In the genomic region with DNA sequence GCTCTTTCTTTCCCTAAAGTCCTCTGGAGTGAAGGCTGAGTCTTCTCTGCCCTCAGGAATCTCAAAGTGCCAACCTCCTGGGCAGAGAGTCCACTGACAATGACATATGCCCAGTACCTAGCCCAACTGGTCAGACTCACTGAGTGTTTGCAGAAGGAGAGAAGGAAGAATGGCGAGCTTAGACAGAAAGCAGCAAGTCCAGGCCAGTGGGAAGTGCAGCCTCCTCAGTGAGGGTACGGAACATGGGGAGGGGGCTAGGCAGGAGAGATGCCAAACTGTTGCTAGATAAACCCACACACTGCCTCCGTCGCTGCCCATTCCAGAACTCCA, we compare ENCODE assay signal across 8 cellular contexts. TPM values are rescaled to one million over a fixed set of nuclear protein-coding genes. Genes with fewer than 3 reads are reported as not detected.
DNase-seq lines count a peak whose midpoint lies in the region; ATAC-seq and TF ChIP-seq lines count a peak whose summit lies in the region.

No MANE protein-coding gene starts in this region.

- H3K4me1 ChIP-seq in left lung (peaks cover 8 to 29% of the 10 kb centered on the region in 2 donors), tibial artery (peaks cover 0 to 23% (median 19%) of the 10 kb centered on the region in 4 donors)

- peaks cover 0 to 39% of the 10 kb centered on the region in 2 donors for H3K36me3 ChIP-seq in left lung
- peaks cover 28 to 37% (median 30%) of the 10 kb centered on the region in 3 donors for H3K36me3 ChIP-seq in tibial artery

- H3K4me3 ChIP-seq in left lung (peak overlapping the region; percentile 81 to 85), tibial artery (peak overlapping the region; percentile 81 to 83)

- H3K27me3 ChIP-seq in left lung = no peaks in the 10 kb centered on the region
- no peaks in the 10 kb centered on the region for H3K27me3 ChIP-seq in tibial artery

- peak overlapping the region; percentile 97 for H3K27ac Mint-ChIP-seq in activated CD8-positive, alpha-beta memory T cell treated with anti-CD3 and anti-CD28 coated beads, Interleukin-2, amount 10 ng/mL, durations not matched to agents 7 days and 5 days
- peak overlapping the region; percentile 98 for H3K27ac Mint-ChIP-seq in activated naive CD8-positive, alpha-beta T cell treated with anti-CD3 and anti-CD28 coated beads, Interleukin-2, amount 10 ng/mL, durations not matched to agents 7 days and 5 days

- no peaks in the 10 kb centered on the region for H3K27me3 Mint-ChIP-seq in activated CD8-positive, alpha-beta memory T cell treated with anti-CD3 and anti-CD28 coated beads, Interleukin-2, amount 10 ng/mL, durations not matched to agents 7 days and 5 days
- H3K27me3 Mint-ChIP-seq in activated naive CD8-positive, alpha-beta T cell treated with anti-CD3 and anti-CD28 coated beads, Interleukin-2, amount 10 ng/mL, durations not matched to agents 7 days and 5 days = no peaks in the 10 kb centered on the region

- no peaks in the 10 kb centered on the region for H3K9me3 Mint-ChIP-seq in activated CD8-positive, alpha-beta memory T cell treated with anti-CD3 and anti-CD28 coated beads, Interleukin-2, amount 10 ng/mL, durations not matched to agents 7 days and 5 days (ENCODE audit: low read depth)
- no peaks in the 10 kb centered on the region for H3K9me3 Mint-ChIP-seq in activated naive CD8-positive, alpha-beta T cell treated with anti-CD3 and anti-CD28 coated beads, Interleukin-2, amount 10 ng/mL, durations not matched to agents 7 days and 5 days

- POLR2A ChIA-PET in activated naive CD8-positive, alpha-beta T cell treated with anti-CD3 and anti-CD28 coated beads, Interleukin-2, amount 10 ng/mL, durations not matched to agents 7 days and 5 days (lab: Charles Lee) = interaction anchor here (0.7 to 1.9 kb wide), 13 partner anchors 8 to 179 kb away, joined by 3 to 18 read pairs (median 3); no protein-coding TSS in a partner anchor

- peak overlapping the region; percentile 98 for H3K4me3 Mint-ChIP-seq in activated CD8-positive, alpha-beta memory T cell treated with anti-CD3 and anti-CD28 coated beads, Interleukin-2, amount 10 ng/mL, durations not matched to agents 7 days and 5 days
- peak overlapping the region; percentile 99 for H3K4me3 Mint-ChIP-seq in activated naive CD8-positive, alpha-beta T cell treated with anti-CD3 and anti-CD28 coated beads, Interleukin-2, amount 10 ng/mL, durations not matched to agents 7 days and 5 days

- no peaks in the 10 kb centered on the region for H3K9me3 ChIP-seq in left lung
- H3K9me3 ChIP-seq in tibial artery = no peaks in the 10 kb centered on the region

- H3K27ac ChIP-seq in left lung (peak overlapping the region in 1 of 2 donors; percentile 87), tibial artery (peak overlapping the region; percentile 77 to 79)

- DNase-seq in activated CD8-positive, alpha-beta memory T cell treated with anti-CD3 and anti-CD28 coated beads, Interleukin-2, amount 10 ng/mL, durations not matched to agents 7 days and 5 days = no peak
- no peak for DNase-seq in activated CD8-positive, alpha-beta memory T cell treated with anti-CD3 and anti-CD28 coated beads, Interleukin-2, amount 50 U/mL, for 4 hours
- DNase-seq in activated naive CD8-positive, alpha-beta T cell treated with anti-CD3 and anti-CD28 coated beads, Interleukin-2, amount 10 ng/mL, durations not matched to agents 7 days and 5 days = no peak
- DNase-seq in left lung (no peak), tibial artery (no peak), NCI-H1048 (lab: John Stamatoyannopoulos, UW) (no peak), CD1c-positive myeloid dendritic cell (ENCODE audit: extremely low spot score) (no peak)

- ATAC-seq in activated CD8-positive, alpha-beta memory T cell treated with anti-CD3 and anti-CD28 coated beads, Interleukin-2, amount 10 ng/mL, durations not matched to agents 7 days and 5 days = no peak
- ATAC-seq in activated naive CD8-positive, alpha-beta T cell treated with anti-CD3 and anti-CD28 coated beads, Interleukin-2, amount 10 ng/mL, durations not matched to agents 7 days and 5 days (ENCODE audit: low read depth) = no peak
- peak; percentile 23 for ATAC-seq in left lung
- ATAC-seq in HG02884 (IDR thresholded peaks at IDR 0.05; ENCODE audit: unreplicated experiment) = no peak

- TF ChIP-seq CTCF in left lung (IDR thresholded peaks at IDR 0.05) (no peak), tibial artery (IDR thresholded peaks at IDR 0.05) (no peak)

- CTCF ChIA-PET in activated CD8-positive, alpha-beta memory T cell treated with anti-CD3 and anti-CD28 coated beads, Interleukin-2, amount 10 ng/mL, durations not matched to agents 7 days and 5 days (lab: Charles Lee) = interaction anchor here (0.8 to 3.1 kb wide), 18 partner anchors 9 to 282 kb away, joined by 3 to 21 read pairs (median 4); a partner anchor contains a TSS

- intact Hi-C loops in left lung (cut with DNase I) (no loop called here), tibial artery (cut with DNase I; ENCODE audit: low total_unique reads) (no loop called here)

- H3K36me3 Mint-ChIP-seq in activated CD8-positive, alpha-beta memory T cell treated with anti-CD3 and anti-CD28 coated beads, Interleukin-2, amount 10 ng/mL, durations not matched to agents 7 days and 5 days = peaks cover 26% of the 10 kb centered on the region
- peaks cover 11% of the 10 kb centered on the region for H3K36me3 Mint-ChIP-seq in activated naive CD8-positive, alpha-beta T cell treated with anti-CD3 and anti-CD28 coated beads, Interleukin-2, amount 10 ng/mL, durations not matched to agents 7 days and 5 days

- H3K4me1 Mint-ChIP-seq in activated CD8-positive, alpha-beta memory T cell treated with anti-CD3 and anti-CD28 coated beads, Interleukin-2, amount 10 ng/mL, durations not matched to agents 7 days and 5 days = peaks cover 16% of the 10 kb centered on the region
- peaks cover 16% of the 10 kb centered on the region for H3K4me1 Mint-ChIP-seq in activated naive CD8-positive, alpha-beta T cell treated with anti-CD3 and anti-CD28 coated beads, Interleukin-2, amount 10 ng/mL, durations not matched to agents 7 days and 5 days

RNA-seq across cellular contexts. Expression of a gene that starts 0.7 kb away (rescaled TPM):
- 100 to 1,000 TPM; 132 to 137 TPM for total RNA-seq in activated CD8-positive, alpha-beta memory T cell treated with anti-CD3 and anti-CD28 coated beads, Interleukin-2, amount 10 ng/mL, durations not matched to agents 7 days and 5 days
- total RNA-seq in activated naive CD8-positive, alpha-beta T cell treated with anti-CD3 and anti-CD28 coated beads, Interleukin-2, amount 10 ng/mL, durations not matched to agents 7 days and 5 days = 100 to 1,000 TPM; 163 to 164 TPM
- total RNA-seq in left lung = 100 to 1,000 TPM; 114 to 123 TPM

RNA-seq across cellular contexts. Expression of a gene that starts 23.9 kb away (rescaled TPM):
- under 1 TPM; 0.26 to 0.87 TPM for total RNA-seq in activated CD8-positive, alpha-beta memory T cell treated with anti-CD3 and anti-CD28 coated beads, Interleukin-2, amount 10 ng/mL, durations not matched to agents 7 days and 5 days
- total RNA-seq in activated naive CD8-positive, alpha-beta T cell treated with anti-CD3 and anti-CD28 coated beads, Interleukin-2, amount 10 ng/mL, durations not matched to agents 7 days and 5 days = not detected
- under 1 TPM in 1 of 2 donors, not detected in 1; 0.12 TPM for total RNA-seq in left lung

RNA-seq across cellular contexts. Expression of a gene that starts 28.3 kb away (rescaled TPM):
- under 1 TPM; 0.29 to 0.47 TPM for total RNA-seq in activated CD8-positive, alpha-beta memory T cell treated with anti-CD3 and anti-CD28 coated beads, Interleukin-2, amount 10 ng/mL, durations not matched to agents 7 days and 5 days
- total RNA-seq in activated naive CD8-positive, alpha-beta T cell treated with anti-CD3 and anti-CD28 coated beads, Interleukin-2, amount 10 ng/mL, durations not matched to agents 7 days and 5 days = not detected
- under 1 TPM in 1 of 2 donors, not detected in 1; 0.23 TPM for total RNA-seq in left lung

RNA-seq across cellular contexts. Expression of a gene that starts 30.6 kb away (rescaled TPM):
- total RNA-seq in activated CD8-positive, alpha-beta memory T cell treated with anti-CD3 and anti-CD28 coated beads, Interleukin-2, amount 10 ng/mL, durations not matched to agents 7 days and 5 days = 100 to 1,000 TPM in 1 of 2 experiments, 10 to 100 TPM in 1; 92.0 to 116 TPM
- total RNA-seq in activated naive CD8-positive, alpha-beta T cell treated with anti-CD3 and anti-CD28 coated beads, Interleukin-2, amount 10 ng/mL, durations not matched to agents 7 days and 5 days = 10 to 100 TPM; 81.6 to 83.0 TPM
- 10 to 100 TPM; 61.0 to 72.3 TPM for total RNA-seq in left lung

RNA-seq across cellular contexts. Expression of a gene that starts 38.1 kb away (rescaled TPM):
- under 1 TPM in 1 of 2 experiments, not detected in 1; 0.55 TPM for total RNA-seq in activated CD8-positive, alpha-beta memory T cell treated with anti-CD3 and anti-CD28 coated beads, Interleukin-2, amount 10 ng/mL, durations not matched to agents 7 days and 5 days
- 1 to 10 TPM; 5.4 to 5.8 TPM for total RNA-seq in activated naive CD8-positive, alpha-beta T cell treated with anti-CD3 and anti-CD28 coated beads, Interleukin-2, amount 10 ng/mL, durations not matched to agents 7 days and 5 days
- total RNA-seq in left lung = 10 to 100 TPM in 1 of 2 donors, 1 to 10 TPM in 1; 7.7 to 15.9 TPM
